ENCODE assay signal across 20 cellular contexts in genomic region chr11:2881974-2882362, GRCh38. TPM values are rescaled to one million over a fixed set of nuclear protein-coding genes. Genes with fewer than 3 reads are reported as not detected.
DNase-seq lines count a peak whose midpoint lies in the region; ATAC-seq and TF ChIP-seq lines count a peak whose summit lies in the region.
"Had no signal": no experiment of that assay in that cellular context is flagged by ENCODE, and none has a peak within 500 bp of the region (broad histone marks: within the 10 kb centered on the region; RNA-seq: fewer than 3 reads in every experiment).

No MANE protein-coding gene starts in this region.

- no peak overlapping the region for H3K27ac Mint-ChIP-seq in progenitor cell of endocrine pancreas
- H3K27ac Mint-ChIP-seq: GM23338 had no signal

- ATAC-seq in HG02885 (IDR thresholded peaks at IDR 0.05; ENCODE audit: poor library complexity, unreplicated experiment), result no peak

- H3K27me3 ChIP-seq in NT2/D1 (ENCODE audit: insufficient read depth, insufficient read length) (peaks cover 52% of the 10 kb centered on the region), hepatocyte (no peaks in the 10 kb centered on the region)
- H3K27me3 ChIP-seq: MG63, Peyer's patch had no signal

- TF ChIP-seq CTCF in hepatocyte (IDR thresholded peaks at IDR 0.05; ENCODE audit: poor library complexity) (no peak), progenitor cell of endocrine pancreas (IDR thresholded peaks at IDR 0.05; ENCODE audit: unreplicated experiment) (no peak)

- peak overlapping the region; percentile 95 for H3K4me2 ChIP-seq in hepatocyte

- 48% methylated on average over 12 of the region's 12 CpGs for WGBS in hepatocyte (ENCODE audit: low lambda C conversion rate, missing lambda C conversion rate)

- H3K27me3 Mint-ChIP-seq in progenitor cell of endocrine pancreas, result peaks cover 13% of the 10 kb centered on the region

- peaks cover 31% of the 10 kb centered on the region for H3K79me2 ChIP-seq in hepatocyte

- H3K36me3 ChIP-seq in NT2/D1 (ENCODE audit: insufficient read depth, insufficient read length, low read length), result peaks cover 8% of the 10 kb centered on the region
- H3K36me3 ChIP-seq in hepatocyte (replicated peaks; ENCODE audit: insufficient read depth, low read depth), result peaks cover 3% of the 10 kb centered on the region
- H3K36me3 ChIP-seq: MG63, Peyer's patch had no signal

- peaks cover 25% of the 10 kb centered on the region for H4K20me1 ChIP-seq in hepatocyte (ENCODE audit: insufficient read depth, poor library complexity, severe bottlenecking)

- DNase-seq in NCI-H1417 (lab: John Stamatoyannopoulos, UW) (peak in 2 of 3 experiments; percentile 18 to 56), NCI-H1417 treated with DMSO at 0.1 percent for 48 hours (lab: John Stamatoyannopoulos, UW) (no peak), NT2/D1 (ENCODE audit: low read depth, low spot score) (no peak), hepatocyte (ENCODE audit: low spot score) (peak; percentile 55), progenitor cell of endocrine pancreas (ENCODE audit: low spot score, unreplicated experiment) (no peak), anterior cingulate cortex (lab: John Stamatoyannopoulos, UW) (no peak), NCI-H146 (lab: John Stamatoyannopoulos, UW) (no peak)
- DNase-seq: C1 segment of cervical spinal cord, DMS 273 treated with DMSO at 0.1 percent for 48 hours, KG1, MG63, NCI-H1092 treated with DMSO at 0.1 percent for 48 hours, NCI-H1930, NCI-H2171, NCI-H510A, NCI-H82, Peyer's patch had no signal

- H3K9me3 ChIP-seq in NT2/D1 (ENCODE audit: insufficient read depth, low read length) (peaks cover 7% of the 10 kb centered on the region; the same call in 1 of the 2 replicates), hepatocyte (ENCODE audit: low read depth) (no peaks in the 10 kb centered on the region)
- H3K9me3 ChIP-seq: MG63, Peyer's patch had no signal

- H2AFZ ChIP-seq in hepatocyte, result no peak overlapping the region
- H2AFZ ChIP-seq: GM23338 had no signal

- no peaks in the 10 kb centered on the region for H3K9me2 ChIP-seq in hepatocyte (replicated peaks; ENCODE audit: insufficient read depth)

- H3K27ac ChIP-seq in hepatocyte, result peak overlapping the region; percentile 94
- H3K27ac ChIP-seq: 22Rv1, Peyer's patch had no signal

- H3K4me3 ChIP-seq in NT2/D1 (ENCODE audit: insufficient read length, low read depth) (no peak overlapping the region), hepatocyte (no peak overlapping the region)
- H3K4me3 ChIP-seq: GM23338, MG63 had no signal

- H3K4me1 ChIP-seq in NT2/D1 (ENCODE audit: insufficient read depth, insufficient read length) (peaks cover 25% of the 10 kb centered on the region), hepatocyte (ENCODE audit: insufficient read depth) (peaks cover 20% of the 10 kb centered on the region)

- peaks cover 9% of the 10 kb centered on the region for H3K36me3 Mint-ChIP-seq in progenitor cell of endocrine pancreas (ENCODE audit: insufficient read depth)

- no peaks in the 10 kb centered on the region for H3K9me3 Mint-ChIP-seq in progenitor cell of endocrine pancreas (ENCODE audit: low read depth)

- peak overlapping the region; percentile 78 for H3K4me3 Mint-ChIP-seq in progenitor cell of endocrine pancreas (ENCODE audit: low read depth)

- peaks cover 14% of the 10 kb centered on the region for H3K4me1 Mint-ChIP-seq in progenitor cell of endocrine pancreas (ENCODE audit: low read depth)

- peak overlapping the region; percentile 58 for H3K9ac ChIP-seq in NT2/D1 (ENCODE audit: insufficient read length, low read depth)

RNA-seq across cellular contexts. Expression of gene CDKN1C, which starts 3.6 kb away (rescaled TPM):
- total RNA-seq in hepatocyte (411 and 470 TPM in 2 replicates), progenitor cell of endocrine pancreas (247 and 268 TPM in 2 replicates)
- polyA plus RNA-seq in hepatocyte, result 526 and 563 TPM in 2 replicates

RNA-seq across cellular contexts. Expression of gene PHLDA2, which starts 47.3 kb away (rescaled TPM):
- total RNA-seq in hepatocyte (7.1 and 8.5 TPM in 2 replicates), progenitor cell of endocrine pancreas (1.2 and 1.9 TPM in 2 replicates)
- polyA plus RNA-seq in hepatocyte, result 62.4 and 67.4 TPM in 2 replicates

Comparison
In these comparisons a context has a peak if more than half of its experiments do, and no peak if none do; other contexts are left out.
1. DNase-seq: peak in NCI-H1417 (2 of 3) and hepatocyte (single experiment); none in NCI-H1417 treated with DMSO at 0.1 percent for 48 hours (single experiment), NT2/D1 (single experiment), progenitor cell of endocrine pancreas (single experiment), anterior cingulate cortex (0 of 58) and NCI-H146 (single experiment).